ENCODE assay signal across 8 cellular contexts in the genomic region with DNA sequence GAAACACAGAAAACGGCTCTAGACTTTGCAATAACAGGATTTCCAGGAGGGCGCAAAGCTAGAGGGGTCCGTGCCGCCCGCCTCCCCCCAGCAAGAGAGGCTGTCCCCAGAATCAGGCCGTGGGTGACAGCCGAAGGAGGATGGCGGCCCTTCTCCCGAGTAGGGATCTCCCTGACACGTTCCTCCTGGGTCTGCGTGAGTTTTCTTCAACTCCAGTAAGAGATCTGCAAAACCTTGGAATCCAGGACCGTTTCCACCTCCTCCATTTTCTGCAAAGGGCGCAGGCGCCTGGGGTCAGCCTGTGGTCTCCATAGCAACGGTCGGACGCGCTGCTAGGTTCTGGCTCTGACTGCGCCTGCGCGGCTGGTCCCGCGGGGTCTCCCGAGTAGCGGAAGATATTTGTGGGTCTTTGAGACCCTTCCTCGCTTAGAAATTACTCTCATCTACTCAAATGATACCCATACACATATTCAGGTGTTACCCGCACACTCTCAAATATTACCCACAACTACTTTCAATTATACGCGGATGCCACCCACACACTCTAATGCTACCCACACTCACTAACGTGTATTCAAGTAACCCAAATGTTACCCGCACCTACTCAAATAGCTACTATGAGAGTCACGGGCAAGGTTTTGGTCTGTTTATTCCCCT. TPM values are rescaled to one million over a fixed set of nuclear protein-coding genes. Genes with fewer than 3 reads are reported as not detected.
DNase-seq lines count a peak whose midpoint lies in the region; ATAC-seq and TF ChIP-seq lines count a peak whose summit lies in the region.

No MANE protein-coding gene starts in this region.

- no peaks in the 10 kb centered on the region for H3K9me3 ChIP-seq in iPS-15b (ENCODE audit: control insufficient read depth, insufficient read depth, low read length)

- no peak for TF ChIP-seq CTCF in astrocyte of the spinal cord (IDR thresholded peaks at IDR 0.05; ENCODE audit: low read depth, low read length)
- no peak for TF ChIP-seq CTCF in retinal pigment epithelial cell (conservative IDR thresholded peaks at IDR 0.05; ENCODE audit: low read depth, low read length)

- peak overlapping the region; percentile 53 for H3K4me3 Mint-ChIP-seq in activated CD4-positive, alpha-beta T cell treated with anti-CD3 and anti-CD28 coated beads, Interleukin-2, amount 10 ng/mL, durations not matched to agents 24 days and 14 days

- peaks cover 24% of the 10 kb centered on the region for H3K27me3 ChIP-seq in iPS-15b (ENCODE audit: control insufficient read depth, insufficient read depth, low read length)

- no peaks in the 10 kb centered on the region for H3K36me3 Mint-ChIP-seq in activated CD4-positive, alpha-beta T cell treated with anti-CD3 and anti-CD28 coated beads, Interleukin-2, amount 10 ng/mL, durations not matched to agents 24 days and 14 days (ENCODE audit: low read depth)

- peaks cover 6% of the 10 kb centered on the region for H3K4me1 ChIP-seq in iPS-15b (ENCODE audit: control insufficient read depth, insufficient read depth, low read length)

- intact Hi-C loops in activated CD4-positive, alpha-beta T cell treated with anti-CD3 and anti-CD28 coated beads, Interleukin-2, amount 10 ng/mL, durations not matched to agents 24 days and 14 days (cut with micrococcal nuclease), result no loop called here

- H3K9me3 Mint-ChIP-seq in activated CD4-positive, alpha-beta T cell treated with anti-CD3 and anti-CD28 coated beads, Interleukin-2, amount 10 ng/mL, durations not matched to agents 24 days and 14 days, result no peaks in the 10 kb centered on the region

- H3K27me3 Mint-ChIP-seq in activated CD4-positive, alpha-beta T cell treated with anti-CD3 and anti-CD28 coated beads, Interleukin-2, amount 10 ng/mL, durations not matched to agents 24 days and 14 days, result peaks cover 64% of the 10 kb centered on the region

- ATAC-seq in HG03196 (IDR thresholded peaks at IDR 0.05; ENCODE audit: unreplicated experiment), result no peak

- peak overlapping the region; percentile 66 for H3K9ac ChIP-seq in iPS-15b (ENCODE audit: low read depth, low read length)

- H3K27ac Mint-ChIP-seq in activated CD4-positive, alpha-beta T cell treated with anti-CD3 and anti-CD28 coated beads, Interleukin-2, amount 10 ng/mL, durations not matched to agents 24 days and 14 days, result no peak overlapping the region

- H3K4me1 Mint-ChIP-seq in activated CD4-positive, alpha-beta T cell treated with anti-CD3 and anti-CD28 coated beads, Interleukin-2, amount 10 ng/mL, durations not matched to agents 24 days and 14 days, result peaks cover 27% of the 10 kb centered on the region

- peak; percentile 68 for DNase-seq in activated CD4-positive, alpha-beta T cell treated with anti-CD3 and anti-CD28 coated beads, Interleukin-2, amount 10 ng/mL, durations not matched to agents 24 days and 14 days
- no peak for DNase-seq in activated CD4-positive, alpha-beta T cell treated with anti-CD3 and anti-CD28 coated beads, Interleukin-2, amount 50 U/mL, for 4 hours
- peak; percentile 86 for DNase-seq in NCI-H69 (lab: John Stamatoyannopoulos, UW)
- DNase-seq in astrocyte of the spinal cord (ENCODE audit: low read depth, low spot score), result peak; percentile 73
- no peak for DNase-seq in retinal pigment epithelial cell (ENCODE audit: low read depth)
- no peak for DNase-seq in NCI-H1048 (lab: John Stamatoyannopoulos, UW)

- H3K4me3 ChIP-seq in astrocyte of the spinal cord (ENCODE audit: low read depth, low read length) (peak overlapping the region; percentile 59), iPS-15b (ENCODE audit: low read depth, low read length) (peak overlapping the region; percentile 92), retinal pigment epithelial cell (ENCODE audit: low read length) (peak overlapping the region; percentile 59)

- no peaks in the 10 kb centered on the region for H3K36me3 ChIP-seq in iPS-15b (ENCODE audit: control insufficient read depth, insufficient read depth, low read length)

- in situ Hi-C loops in astrocyte of the spinal cord (cut with HindIII; ENCODE audit: low sequenced_read_pairs), result no loop called here

RNA-seq across cellular contexts. Expression of a gene that starts 2.1 kb away (rescaled TPM):
- not detected in 2 replicates for total RNA-seq in activated CD4-positive, alpha-beta T cell treated with anti-CD3 and anti-CD28 coated beads, Interleukin-2, amount 10 ng/mL, durations not matched to agents 24 days and 14 days

RNA-seq across cellular contexts. Expression of a gene that starts 13.3 kb away (rescaled TPM):
- total RNA-seq in activated CD4-positive, alpha-beta T cell treated with anti-CD3 and anti-CD28 coated beads, Interleukin-2, amount 10 ng/mL, durations not matched to agents 24 days and 14 days, result not detected in 2 replicates

RNA-seq across cellular contexts. Expression of a gene that starts 44.7 kb away (rescaled TPM):
- total RNA-seq in activated CD4-positive, alpha-beta T cell treated with anti-CD3 and anti-CD28 coated beads, Interleukin-2, amount 10 ng/mL, durations not matched to agents 24 days and 14 days, result not detected in 2 replicates

Comparison
In these comparisons a context has a peak if more than half of its experiments do, and no peak if none do; other contexts are left out.
1. DNase-seq: peak in activated CD4-positive, alpha-beta T cell treated with anti-CD3 and anti-CD28 coated beads, Interleukin-2, amount 10 ng/mL, durations not matched to agents 24 days and 14 days (single experiment), NCI-H69 (single experiment) and astrocyte of the spinal cord (single experiment); none in activated CD4-positive, alpha-beta T cell treated with anti-CD3 and anti-CD28 coated beads, Interleukin-2, amount 50 U/mL, for 4 hours (0 of 2), retinal pigment epithelial cell (single experiment) and NCI-H1048 (single experiment).
2. Peak in every context shown above with its lines, with median percentiles within 50 percentile points of each other: H3K4me3 ChIP-seq.